13 cellular contexts compared by ENCODE assay signal in the genomic region with DNA sequence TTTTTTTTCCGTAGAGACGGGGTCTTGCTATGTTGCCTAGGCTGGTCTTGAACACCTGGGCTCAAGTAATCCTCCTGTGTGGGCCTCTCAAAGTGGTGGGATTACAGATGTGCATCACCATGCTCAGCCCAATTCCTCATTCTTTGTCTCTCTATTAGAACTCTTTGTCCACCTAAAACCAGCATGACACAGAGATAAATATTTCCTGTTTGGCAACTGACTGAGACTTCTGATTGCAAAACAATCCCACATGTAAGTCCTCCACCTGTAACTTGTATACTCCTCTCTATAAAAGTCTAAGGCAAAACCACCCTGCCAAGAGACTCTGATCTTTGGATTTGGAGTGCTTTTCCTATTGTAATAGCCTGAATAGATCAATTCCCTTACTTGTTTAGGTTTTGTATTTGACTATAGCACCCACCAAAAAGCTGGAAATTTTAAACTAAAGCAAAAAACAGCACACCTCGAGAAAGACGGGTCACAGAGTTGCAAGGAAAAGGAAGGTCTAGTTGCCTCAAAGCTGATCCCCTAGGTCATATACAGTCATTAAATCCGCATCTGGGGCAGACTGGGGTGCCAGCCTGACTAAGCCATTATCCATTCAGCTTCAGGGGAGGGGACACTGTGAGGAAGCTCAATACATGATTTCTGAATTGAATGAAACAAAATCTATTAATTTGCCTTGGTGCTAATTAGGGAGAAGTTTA. TPM values are rescaled to one million over a fixed set of nuclear protein-coding genes. Genes with fewer than 3 reads are reported as not detected.
DNase-seq lines count a peak whose midpoint lies in the region; ATAC-seq, FAIRE-seq and TF ChIP-seq lines count a peak whose summit lies in the region.
"Had no signal": no experiment of that assay in that cellular context is flagged by ENCODE, and none has a peak within 500 bp of the region (broad histone marks: within the 10 kb centered on the region; RNA-seq: fewer than 3 reads in every experiment).

No MANE protein-coding gene starts in this region.

- TF ChIP-seq EP300 in K562 (IDR thresholded peaks at IDR 0.05; ENCODE audit: low read length) = no peak

- no peaks in the 10 kb centered on the region for H4K20me1 ChIP-seq in K562 (replicated peaks; ENCODE audit: control insufficient read depth, insufficient read depth, low read length)

- TF ChIP-seq CTCF in BJ (IDR thresholded peaks at IDR 0.05; ENCODE audit: insufficient read depth, low read depth, low read length) (no peak), K562 (IDR thresholded peaks at IDR 0.05 in 2 of 3, conservative IDR thresholded peaks at IDR 0.05 in 1 of 3; ENCODE audit: insufficient read depth in 2 of 3, low read depth in 1 of 3, low read length in 3 of 3) (no peak), esophagus squamous epithelium (IDR thresholded peaks at IDR 0.05) (no peak)

- H3K4me3 ChIP-seq in BJ (ENCODE audit: low read depth, low read length) = no peak overlapping the region
- H3K4me3 ChIP-seq in K562 = no peak overlapping the region
- no peak overlapping the region for H3K4me3 ChIP-seq in esophagus squamous epithelium
- H3K4me3 ChIP-seq: skin epidermis had no signal

- FAIRE-seq in K562 (lab: Jason Lieb, UNC) = no peak

- no peak for TF ChIP-seq RAD21 in K562 (CRISPR knock-in tag; conservative IDR thresholded peaks at IDR 0.05 in 1 of 2, IDR thresholded peaks at IDR 0.05 in 1 of 2)

- H3K27me3 ChIP-seq in BJ (ENCODE audit: control insufficient read depth, insufficient read depth, low read length) (no peaks in the 10 kb centered on the region), K562 (ENCODE audit: control insufficient read depth in 2 of 2, insufficient read depth in 2 of 2, low read length in 2 of 2) (no peaks in the 10 kb centered on the region), esophagus squamous epithelium (no peaks in the 10 kb centered on the region)

- H3K9me1 ChIP-seq in K562 (ENCODE audit: control insufficient read depth, insufficient read depth, low read length) = no peaks in the 10 kb centered on the region

- H3K27ac ChIP-seq in K562 (ENCODE audit: extremely low read depth, low read depth, low read length) (no peak overlapping the region), esophagus squamous epithelium (peak overlapping the region in 2 of 4 donors; percentile 58 to 77)

- POLR2A ChIA-PET in BJ (lab: Charles Lee) (interaction anchor here (0.6 kb wide), 1 partner anchor 247 kb away, joined by 3 read pairs; no protein-coding TSS in a partner anchor), K562 (lab: Yijun Ruan, JAX) (interaction anchor here (0.6 to 0.7 kb wide), 2 partner anchors 22 to 60 kb away, joined by 3 read pairs; a partner anchor contains a TSS)

- H3K36me3 ChIP-seq in BJ (ENCODE audit: control insufficient read depth, insufficient read depth, low read length) = no peaks in the 10 kb centered on the region
- peaks cover 16% of the 10 kb centered on the region; the same call in 1 of the 3 replicates for H3K36me3 ChIP-seq in K562 (ENCODE audit: control insufficient read depth, insufficient read depth, low read length)
- peaks cover 0 to 14% (median 0%) of the 10 kb centered on the region in 3 donors for H3K36me3 ChIP-seq in esophagus squamous epithelium

- no peak for ATAC-seq in K562
- ATAC-seq in GM19467 (IDR thresholded peaks at IDR 0.05; ENCODE audit: unreplicated experiment) = no peak

- intact Hi-C loops in K562 (cut with micrococcal nuclease) = no loop called here
- intact Hi-C loops in esophagus squamous epithelium (cut with DNase I) = loop anchor here (5.0 to 10.0 kb wide), 2 partner anchors 328 to 380 kb away; no protein-coding TSS in a partner anchor

- 23% methylated on average over 3 of the region's 5 CpGs for WGBS in K562 (ENCODE audit: insufficient coverage, low coverage, missing lambda C conversion rate)
- WGBS in esophagus squamous epithelium, 2 donors = 35 to 43% methylated on average over 4 to 5 of the region's 5 CpGs

- no peaks in the 10 kb centered on the region for H3K4me1 ChIP-seq in K562 (replicated peaks in 1 of 2; ENCODE audit: control insufficient read depth in 2 of 2, insufficient read depth in 2 of 2, low read length in 2 of 2)
- peaks cover 0 to 38% (median 8%) of the 10 kb centered on the region in 3 donors for H3K4me1 ChIP-seq in esophagus squamous epithelium
- H3K4me1 ChIP-seq: Caco-2 had no signal

- BruUV-seq in K562 (replicated peaks; lab: Mats Ljungman, UMichigan) = no TSS peak

- CTCF ChIA-PET in BJ (lab: Yijun Ruan, JAX) (interaction anchor here (2.6 to 3.7 kb wide), 3 partner anchors 13 to 380 kb away, joined by 13 to 45 read pairs (median 42); partner anchors contain the start of gene KIF27), K562 (lab: Yijun Ruan, JAX; ENCODE audit: low intra/inter-chr PET ratio) (no interaction called here)

- no peaks in the 10 kb centered on the region for H3K79me2 ChIP-seq in K562 (ENCODE audit: control insufficient read depth, insufficient read depth, low read length)

- no peak overlapping the region for H2AFZ ChIP-seq in K562 (ENCODE audit: low read depth, low read length)

- peak; percentile 38 for DNase-seq in BJ (ENCODE audit: low read depth)
- peak; percentile 33 for DNase-seq in LoVo (ENCODE audit: low spot score)
- no peak for DNase-seq in K562 (ENCODE audit: extremely low read depth in 1 of 4, low spot score in 3 of 4)
- DNase-seq in lung microvascular endothelial cell (ENCODE audit: low read depth in 2 of 2) = peak; percentile 28 to 43
- DNase-seq in NCI-H1092 (lab: John Stamatoyannopoulos, UW) = no peak
- DNase-seq in GDM1 (lab: John Stamatoyannopoulos, UW) = no peak
- no peak for DNase-seq in esophagus squamous epithelium (lab: John Stamatoyannopoulos, UW)
- DNase-seq: activated B cell treated with CpG ODN at 0.5 μM for 24 hours, activated gamma-delta T cell treated with Interleukin-2 at 50 U/mL for 16 hours, Caco-2, endodermal cell had no signal

- in situ Hi-C loops in K562 (cut with MboI) = loop anchor here (5.0 kb wide), 1 partner anchor 328 kb away; no protein-coding TSS in a partner anchor

- no peak for TF ChIP-seq POLR2A in K562 (conservative IDR thresholded peaks at IDR 0.05)
- TF ChIP-seq POLR2A in esophagus squamous epithelium (IDR thresholded peaks at IDR 0.05) = no peak

- no peak overlapping the region for H3K9ac ChIP-seq in K562 (ENCODE audit: insufficient read depth in 1 of 2, low read depth in 2 of 2, low read length in 2 of 2)

- no peak overlapping the region for H3K4me2 ChIP-seq in K562 (ENCODE audit: insufficient read depth, low read length)

- H3K9me3 ChIP-seq in K562 (replicated peaks; ENCODE audit: control insufficient read depth, insufficient read depth, low read depth, low read length) (no peaks in the 10 kb centered on the region), esophagus squamous epithelium (no peaks in the 10 kb centered on the region)
- H3K9me3 ChIP-seq: Caco-2 had no signal

RNA-seq across cellular contexts. Expression of gene KIF27, which starts 13.5 kb away (rescaled TPM):
- polyA plus RNA-seq in BJ (2011; rRNA removed) (0.54 and 1.5 TPM in 2 replicates), K562 (2011; rRNA removed) (1.2 and 1.6 TPM in 2 replicates), K562 (2014; fragmentation: Illumina TruSeq; extraction: Trizol) (0.53 and 1.1 TPM in 2 replicates), K562 (2014; fragmentation: Nextera tagmentation; extraction: Ambion mirVana) (under 1 TPM; 0.32 to 0.50 TPM), K562 (2014; rRNA removed) (0.31 and 0.85 TPM in 2 replicates)
- 0.77 and 1.6 TPM in 2 replicates for polyA minus RNA-seq in BJ (2011; rRNA and poly(A)+ RNA removed)
- 1.5 and 5.2 TPM in 2 replicates for total RNA-seq in K562 (2011; cell fraction: chromatin; rRNA removed; ENCODE audit: low replicate concordance)
- total RNA-seq in K562 (2011; cell fraction: nucleolus; rRNA removed) = 0.67 and 0.79 TPM in 2 replicates
- 1.7 and 3.6 TPM in 2 replicates for total RNA-seq in K562 (2011; cell fraction: nucleoplasm; rRNA removed)
- total RNA-seq in K562 (2014; rRNA removed) (0.54 and 0.90 TPM in 2 replicates), K562 (2014; rRNA removed; fragmentation: Illumina TruSeq; extraction: Trizol) (1.9 and 2.4 TPM in 2 replicates), K562 (2015; rRNA removed; fragmentation: Illumina TruSeq; extraction: Trizol) (2.0 and 2.1 TPM in 2 replicates), K562 (2021) (0.85 and 0.98 TPM in 2 replicates), lung microvascular endothelial cell (1.3 and 2.6 TPM in 2 replicates), esophagus squamous epithelium (1 to 10 TPM; 1.6 to 4.2 (median 3.5) TPM)
- polyA plus RNA-seq in K562 (2011; cell fraction: cytosol; rRNA removed) = 0.07 and 0.34 TPM in 2 replicates
- 1.3 TPM in 2 replicates for polyA plus RNA-seq in K562 (2011; cell fraction: nucleus; rRNA removed)
- polyA plus RNA-seq in K562 (2012) = 0.66 and 1.1 TPM in 2 replicates
- polyA minus RNA-seq in K562 (2011; rRNA and poly(A)+ RNA removed) = 3.6 and 5.1 TPM in 2 replicates
- polyA minus RNA-seq in K562 (2011; cell fraction: cytosol; rRNA and poly(A)+ RNA removed) = 0.46 and 1.2 TPM in 2 replicates
- polyA minus RNA-seq in K562 (2011; cell fraction: nucleus; rRNA and poly(A)+ RNA removed) = 2.3 and 3.8 TPM in 2 replicates

RNA-seq across cellular contexts. Expression of gene HNRNPK, which starts 45.3 kb away (rescaled TPM):
- 343 and 549 TPM in 2 replicates for polyA plus RNA-seq in BJ (2011; rRNA removed)
- polyA minus RNA-seq in BJ (2011; rRNA and poly(A)+ RNA removed) = 291 and 430 TPM in 2 replicates
- 356 and 598 TPM in 2 replicates for total RNA-seq in K562 (2011; cell fraction: chromatin; rRNA removed; ENCODE audit: low replicate concordance)
- total RNA-seq in K562 (2011; cell fraction: nucleolus; rRNA removed) = 228 and 233 TPM in 2 replicates
- total RNA-seq in K562 (2011; cell fraction: nucleoplasm; rRNA removed) = 308 and 408 TPM in 2 replicates
- 618 and 644 TPM in 2 replicates for total RNA-seq in K562 (2014; rRNA removed)
- 459 and 532 TPM in 2 replicates for total RNA-seq in K562 (2014; rRNA removed; fragmentation: Illumina TruSeq; extraction: Trizol)
- 625 and 667 TPM in 2 replicates for total RNA-seq in K562 (2015; rRNA removed; fragmentation: Illumina TruSeq; extraction: Trizol)
- 505 and 531 TPM in 2 replicates for total RNA-seq in K562 (2021)
- 462 and 670 TPM in 2 replicates for polyA plus RNA-seq in K562 (2011; rRNA removed)
- 427 and 490 TPM in 2 replicates for polyA plus RNA-seq in K562 (2011; cell fraction: cytosol; rRNA removed)
- 679 and 733 TPM in 2 replicates for polyA plus RNA-seq in K562 (2011; cell fraction: nucleus; rRNA removed)
- 428 and 630 TPM in 2 replicates for polyA plus RNA-seq in K562 (2012)
- 718 and 883 TPM in 2 replicates for polyA plus RNA-seq in K562 (2014; fragmentation: Illumina TruSeq; extraction: Trizol)
- 100 to 1,000 TPM; 224 to 434 TPM for polyA plus RNA-seq in K562 (2014; fragmentation: Nextera tagmentation; extraction: Ambion mirVana)
- 740 and 789 TPM in 2 replicates for polyA plus RNA-seq in K562 (2014; rRNA removed)
- 665 and 715 TPM in 2 replicates for polyA minus RNA-seq in K562 (2011; rRNA and poly(A)+ RNA removed)
- 333 and 409 TPM in 2 replicates for polyA minus RNA-seq in K562 (2011; cell fraction: cytosol; rRNA and poly(A)+ RNA removed)
- polyA minus RNA-seq in K562 (2011; cell fraction: nucleus; rRNA and poly(A)+ RNA removed) = 447 and 633 TPM in 2 replicates
- total RNA-seq in lung microvascular endothelial cell = 486 and 583 TPM in 2 replicates
- total RNA-seq in esophagus squamous epithelium = 100 to 1,000 TPM; 348 to 510 (median 452) TPM

RNA-seq across cellular contexts. Expression of gene RMI1, which starts 45.9 kb away (rescaled TPM):
- 0.76 and 2.6 TPM in 2 replicates for polyA plus RNA-seq in BJ (2011; rRNA removed)
- polyA minus RNA-seq in BJ (2011; rRNA and poly(A)+ RNA removed) = 1.4 and 3.2 TPM in 2 replicates
- total RNA-seq in K562 (2011; cell fraction: chromatin; rRNA removed; ENCODE audit: low replicate concordance) = 1.7 and 14.3 TPM in 2 replicates
- 1.2 and 2.0 TPM in 2 replicates for total RNA-seq in K562 (2011; cell fraction: nucleolus; rRNA removed)
- 3.2 and 4.4 TPM in 2 replicates for total RNA-seq in K562 (2011; cell fraction: nucleoplasm; rRNA removed)
- total RNA-seq in K562 (2014; rRNA removed) = 3.0 and 3.2 TPM in 2 replicates
- total RNA-seq in K562 (2014; rRNA removed; fragmentation: Illumina TruSeq; extraction: Trizol) = 16.7 and 19.3 TPM in 2 replicates
- total RNA-seq in K562 (2015; rRNA removed; fragmentation: Illumina TruSeq; extraction: Trizol) = 14.2 and 16.3 TPM in 2 replicates
- total RNA-seq in K562 (2021) = 14.6 and 15.7 TPM in 2 replicates
- polyA plus RNA-seq in K562 (2011; rRNA removed) = 3.0 and 4.7 TPM in 2 replicates
- 0.66 and 2.2 TPM in 2 replicates for polyA plus RNA-seq in K562 (2011; cell fraction: cytosol; rRNA removed)
- 1.6 and 2.4 TPM in 2 replicates for polyA plus RNA-seq in K562 (2011; cell fraction: nucleus; rRNA removed)
- 7.4 and 8.8 TPM in 2 replicates for polyA plus RNA-seq in K562 (2012)
- polyA plus RNA-seq in K562 (2014; fragmentation: Illumina TruSeq; extraction: Trizol) = 17.4 and 17.5 TPM in 2 replicates
- polyA plus RNA-seq in K562 (2014; fragmentation: Nextera tagmentation; extraction: Ambion mirVana) = 10 to 100 TPM in 1 of 2 experiments, 1 to 10 TPM in 1; 7.7 to 10.6 TPM
- polyA plus RNA-seq in K562 (2014; rRNA removed) = 6.0 and 6.9 TPM in 2 replicates
- 12.6 and 15.3 TPM in 2 replicates for polyA minus RNA-seq in K562 (2011; rRNA and poly(A)+ RNA removed)
- polyA minus RNA-seq in K562 (2011; cell fraction: cytosol; rRNA and poly(A)+ RNA removed) = 6.6 and 9.7 TPM in 2 replicates
- 1.5 and 2.4 TPM in 2 replicates for polyA minus RNA-seq in K562 (2011; cell fraction: nucleus; rRNA and poly(A)+ RNA removed)
- 3.3 and 3.8 TPM in 2 replicates for total RNA-seq in lung microvascular endothelial cell
- 1 to 10 TPM; 2.8 to 7.3 (median 5.9) TPM for total RNA-seq in esophagus squamous epithelium

Comparison
In these comparisons a context has a peak if more than half of its experiments do, and no peak if none do; other contexts are left out.
1. DNase-seq: peak in BJ (single experiment), LoVo (single experiment) and lung microvascular endothelial cell (2 of 2); none in K562 (0 of 4), NCI-H1092 (single experiment), GDM1 (single experiment) and esophagus squamous epithelium (single experiment).